In the genomic region with DNA sequence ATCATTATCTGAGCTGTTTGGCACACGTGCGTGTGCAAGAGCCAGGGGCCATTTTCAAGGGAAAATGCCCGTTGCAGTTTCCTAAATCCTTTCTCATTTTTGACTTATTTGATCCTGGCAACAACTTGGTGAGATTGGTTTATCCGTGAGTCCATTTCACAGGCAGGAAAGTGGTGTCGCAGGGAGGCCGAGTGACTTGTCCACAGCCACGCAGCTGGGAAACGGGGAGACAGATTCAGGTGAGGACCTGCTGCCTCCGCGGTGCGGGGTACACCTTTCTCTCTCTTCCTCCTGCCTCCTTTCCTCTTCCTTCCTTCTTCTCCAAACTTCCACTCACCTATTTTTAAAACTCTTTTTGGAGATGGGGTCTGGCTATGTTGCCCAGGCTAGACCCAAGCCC, we compare ENCODE assay signal across 26 cellular contexts.
"Had no signal": no experiment of that assay in that cellular context is flagged by ENCODE, and none has a peak within 500 bp of the region (broad histone marks: within the 10 kb centered on the region; RNA-seq: fewer than 3 reads in every experiment).

No MANE protein-coding gene starts in this region.

- H3K4me3 Mint-ChIP-seq: activated CD4-positive, alpha-beta memory T cell treated with anti-CD3 and anti-CD28 coated beads for 36 hours; activated CD4-positive, alpha-beta T cell treated with anti-CD3 and anti-CD28 coated beads, Interleukin-2, amount 10 ng/mL, durations not matched to agents 24 days and 14 days; activated naive CD4-positive, alpha-beta T cell treated with anti-CD3 and anti-CD28 coated beads for 36 hours; activated naive CD8-positive, alpha-beta T cell treated with anti-CD3 and anti-CD28 coated beads for 36 hours; activated T-helper 1 cell treated with anti-CD3 and anti-CD28 coated beads, Interleukin-12 subunit alpha, Interleukin-12 subunit beta, Interleukin-2, Interleukin-4 antibody, amounts not matched to agents 30 ng/mL and 10 ng/mL and 1 ng/mL, durations not matched to agents 14 hours and 24 hours and 36 hours; naive thymus-derived CD4-positive, alpha-beta T cell had no signal

- H3K4me3 ChIP-seq: breast epithelium, gastroesophageal sphincter, suprapubic skin, transverse colon had no signal

- H3K27ac Mint-ChIP-seq: activated CD4-positive, alpha-beta memory T cell treated with anti-CD3 and anti-CD28 coated beads for 36 hours; activated naive CD4-positive, alpha-beta T cell treated with anti-CD3 and anti-CD28 coated beads for 36 hours; activated naive CD8-positive, alpha-beta T cell treated with anti-CD3 and anti-CD28 coated beads for 36 hours; naive thymus-derived CD4-positive, alpha-beta T cell had no signal

- FAIRE-seq: keratinocyte, small intestine had no signal

- ATAC-seq: activated CD4-positive, CD25-positive, alpha-beta regulatory T cell treated with anti-CD3 and anti-CD28 coated beads, Interleukin-2, amount 50 U/mL, for 24 hours; gastroesophageal sphincter; left cardiac atrium; naive thymus-derived CD4-positive, alpha-beta T cell had no signal

- H3K27ac ChIP-seq: epithelial cell of prostate, VCaP had no signal

- H3K36me3 Mint-ChIP-seq: activated CD4-positive, alpha-beta memory T cell treated with anti-CD3 and anti-CD28 coated beads for 36 hours; activated naive CD8-positive, alpha-beta T cell treated with anti-CD3 and anti-CD28 coated beads for 36 hours; naive thymus-derived CD4-positive, alpha-beta T cell had no signal

- H3K4me1 ChIP-seq: breast epithelium had no signal

- H3K9me3 Mint-ChIP-seq: activated naive CD4-positive, alpha-beta T cell treated with anti-CD3 and anti-CD28 coated beads for 36 hours had no signal

- H3K36me3 ChIP-seq: breast epithelium, gastroesophageal sphincter, suprapubic skin, transverse colon had no signal

- H3K9me3 ChIP-seq: breast epithelium, suprapubic skin, transverse colon had no signal

- DNase-seq: activated CD4-positive, alpha-beta T cell treated with anti-CD3 and anti-CD28 coated beads, Interleukin-2, amount 10 ng/mL, durations not matched to agents 24 days and 14 days; activated CD8-positive, alpha-beta memory T cell treated with anti-CD3 and anti-CD28 coated beads, Interleukin-2, amount 50 U/mL, for 4 hours; activated effector memory CD4-positive, alpha-beta T cell treated with anti-CD3 and anti-CD28 coated beads, Interleukin-2, amount 50 U/mL, for 16 hours; activated naive CD4-positive, alpha-beta T cell treated with anti-CD3 and anti-CD28 coated beads for 36 hours; activated T-cell treated with anti-CD3 and anti-CD28 coated beads, Interleukin-2, amount 50 U/mL, for 1 hour; central memory CD4-positive, alpha-beta T cell; dermis blood vessel endothelial cell; effector CD4-positive, alpha-beta T cell; head of caudate nucleus; hippocampal formation; left cardiac atrium; midbrain; naive thymus-derived CD4-positive, alpha-beta T cell; small intestine; stimulated activated naive CD4-positive, alpha-beta T cell; transverse colon had no signal
